7 cellular contexts compared by ENCODE assay signal in genomic region chr17:59366773-59367656, GRCh38. TPM values are rescaled to one million over a fixed set of nuclear protein-coding genes. Genes with fewer than 3 reads are reported as not detected.
DNase-seq lines count a peak whose midpoint lies in the region; TF ChIP-seq lines count a peak whose summit lies in the region.

No MANE protein-coding gene starts in this region.

- H3K79me2 ChIP-seq in parathyroid adenoma: peaks cover 66% of the 10 kb centered on the region

- no peak for TF ChIP-seq CTCF in Peyer's patch (IDR thresholded peaks at IDR 0.05)
- TF ChIP-seq CTCF in fibroblast of pulmonary artery (IDR thresholded peaks at IDR 0.05; ENCODE audit: low read length, missing control alignments): no peak
- TF ChIP-seq CTCF in parathyroid adenoma (IDR thresholded peaks at IDR 0.05): no peak

- H3K27ac ChIP-seq in Peyer's patch (peak overlapping the region; percentile 41 to 91 (median 58)), parathyroid adenoma (peak overlapping the region; percentile 76)

- H3K4me2 ChIP-seq in parathyroid adenoma (ENCODE audit: low read length): peak overlapping the region; percentile 49

- H3K4me1 ChIP-seq in Peyer's patch (peaks cover 16 to 83% (median 45%) of the 10 kb centered on the region in 4 donors), parathyroid adenoma (peaks cover 71% of the 10 kb centered on the region)

- no peak for TF ChIP-seq POLR2A in Peyer's patch (IDR thresholded peaks at IDR 0.05)

- no peaks in the 10 kb centered on the region for H3K27me3 ChIP-seq in Peyer's patch
- H3K27me3 ChIP-seq in parathyroid adenoma (ENCODE audit: control insufficient read depth, insufficient read depth, low read length): no peaks in the 10 kb centered on the region

- H3K4me3 ChIP-seq in Peyer's patch (no peak overlapping the region), fibroblast of pulmonary artery (replicated peaks; ENCODE audit: low read depth, low read length) (no peak overlapping the region), parathyroid adenoma (ENCODE audit: low read depth, low read length) (peak overlapping the region; percentile 27)

- H3K36me3 ChIP-seq in Peyer's patch (no peaks in the 10 kb centered on the region), parathyroid adenoma (ENCODE audit: control insufficient read depth, insufficient read depth, low read length) (no peaks in the 10 kb centered on the region)

- H3K9me3 ChIP-seq in Peyer's patch (no peaks in the 10 kb centered on the region), parathyroid adenoma (ENCODE audit: control insufficient read depth, low read length) (no peaks in the 10 kb centered on the region)

- H2AFZ ChIP-seq in parathyroid adenoma: no peak overlapping the region

- no peak overlapping the region for H3K9ac ChIP-seq in parathyroid adenoma

- DNase-seq in HT-29 (ENCODE audit: low spot score) (peak; percentile 72), Peyer's patch (peak in 2 of 3 donors; percentile 62 to 83), fibroblast of pulmonary artery (ENCODE audit: low read depth) (peak; percentile 69), ureter (ENCODE audit: low spot score) (no peak), GF-D8 (lab: John Stamatoyannopoulos, UW) (no peak), amniotic stem cell (lab: John Stamatoyannopoulos, UW) (no peak)

RNA-seq across cellular contexts. Expression of gene YPEL2, which starts 35.6 kb away (rescaled TPM):
- 10.9 and 13.4 TPM in 2 replicates for total RNA-seq in HT-29 (2014; rRNA removed; shearing (Covaris generic))
- 10 to 100 TPM; 16.5 to 24.1 (median 21.8) TPM for total RNA-seq in Peyer's patch
- total RNA-seq in ureter: 29.4 TPM

Comparison
In these comparisons a context has a peak if more than half of its experiments do, and no peak if none do; other contexts are left out.
1. DNase-seq: peak in HT-29 (single experiment), Peyer's patch (2 of 3) and fibroblast of pulmonary artery (single experiment); none in ureter (single experiment), GF-D8 (single experiment) and amniotic stem cell (single experiment).